Comparison of ENCODE assay signal across 1 cellular context in the genomic region with DNA sequence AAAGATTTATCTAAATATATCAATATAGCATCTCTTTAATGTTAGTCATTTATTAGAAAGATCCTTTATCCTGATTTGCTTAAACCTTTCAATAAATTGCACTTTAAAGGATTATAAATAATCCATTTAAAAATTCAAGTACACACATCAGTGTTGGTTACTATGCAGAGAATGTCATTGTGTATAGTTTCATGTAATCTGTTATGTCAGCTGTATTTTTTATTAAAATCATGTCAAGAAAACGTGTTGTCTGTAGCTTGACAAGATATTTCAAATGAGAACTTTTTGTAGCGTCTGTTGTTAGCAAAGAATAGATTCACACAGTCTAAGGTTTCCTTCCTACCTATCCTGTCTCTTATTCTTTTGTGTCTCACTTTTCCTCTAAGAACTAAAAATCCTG.
TF ChIP-seq lines count a peak whose summit lies in the region.

No MANE protein-coding gene starts in this region.

TF ChIP-seq in K562, 482 proteins besides CTCF, POLR2A, EP300 and RAD21:
- TF ChIP-seq NKRF (IDR thresholded peaks at IDR 0.05; ENCODE audit: borderline replicate concordance), result no peak
- TF ChIP-seq ZBTB7A (IDR thresholded peaks at IDR 0.05; ENCODE audit: borderline replicate concordance, control insufficient read depth, low read depth, low read length), result no peak
- TF ChIP-seq MEF2D (tag; conservative IDR thresholded peaks at IDR 0.05; ENCODE audit: low read depth), result no peak
- TF ChIP-seq TBL1XR1 (IDR thresholded peaks at IDR 0.05; ENCODE audit: low read length in 2 of 2), result no peak
- no peak for TF ChIP-seq FOSL1 (tag; conservative IDR thresholded peaks at IDR 0.05)
- TF ChIP-seq SUPT5H (IDR thresholded peaks at IDR 0.05), result no peak
- TF ChIP-seq, protein P1, sequence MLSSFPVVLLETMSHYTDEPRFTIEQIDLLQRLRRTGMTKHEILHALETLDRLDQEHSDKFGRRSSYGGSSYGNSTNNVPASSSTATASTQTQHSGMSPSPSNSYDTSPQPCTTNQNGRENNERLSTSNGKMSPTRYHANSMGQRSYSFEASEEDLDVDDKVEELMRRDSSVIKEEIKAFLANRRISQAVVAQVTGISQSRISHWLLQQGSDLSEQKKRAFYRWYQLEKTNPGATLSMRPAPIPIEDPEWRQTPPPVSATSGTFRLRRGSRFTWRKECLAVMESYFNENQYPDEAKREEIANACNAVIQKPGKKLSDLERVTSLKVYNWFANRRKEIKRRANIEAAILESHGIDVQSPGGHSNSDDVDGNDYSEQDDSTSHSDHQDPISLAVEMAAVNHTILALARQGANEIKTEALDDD (IDR thresholded peaks at IDR 0.05), result no peak
- no peak for TF ChIP-seq PPARD (CRISPR knock-in tag; IDR thresholded peaks at IDR 0.05)
- TF ChIP-seq MYNN (IDR thresholded peaks at IDR 0.05), result no peak
- TF ChIP-seq MYNN (CRISPR knock-in tag; IDR thresholded peaks at IDR 0.05), result no peak
- TF ChIP-seq ZNF766 (CRISPR knock-in tag; conservative IDR thresholded peaks at IDR 0.05), result no peak
- no peak for TF ChIP-seq ARID4B (CRISPR knock-in tag; IDR thresholded peaks at IDR 0.05)
- TF ChIP-seq ZNF316 (IDR thresholded peaks at IDR 0.05), result peak; percentile 58
- TF ChIP-seq HLTF (IDR thresholded peaks at IDR 0.05), result no peak
- TF ChIP-seq ZNF57 (CRISPR knock-in tag; IDR thresholded peaks at IDR 0.05), result no peak
- peak; percentile 32; the same call in 1 of the 2 replicates for TF ChIP-seq MAFF (IDR thresholded peaks at IDR 0.05; ENCODE audit: low read length)
- TF ChIP-seq CBFB (CRISPR knock-in tag; IDR thresholded peaks at IDR 0.05), result no peak
- TF ChIP-seq CBFA2T2 (conservative IDR thresholded peaks at IDR 0.05), result no peak
- TF ChIP-seq IRF9 (tag; IDR thresholded peaks at IDR 0.05), result no peak
- no peak for TF ChIP-seq ZNF165 (CRISPR knock-in tag; IDR thresholded peaks at IDR 0.05; ENCODE audit: borderline replicate concordance)
- TF ChIP-seq C11orf30 (IDR thresholded peaks at IDR 0.05; ENCODE audit: low read depth), result 0 out of 2 replicates have a peak, but pooled peaks have one; percentile 28
TF ChIP-seq in K562: peak in this region for 3.
